ENCODE assay signal across 8 cellular contexts in genomic region chr14:103871596-103872480, GRCh38. TPM values are rescaled to one million over a fixed set of nuclear protein-coding genes. Genes with fewer than 3 reads are reported as not detected.
DNase-seq lines count a peak whose midpoint lies in the region; ATAC-seq, FAIRE-seq and TF ChIP-seq lines count a peak whose summit lies in the region.

No MANE protein-coding gene starts in this region.

- peaks cover 10 to 15% (median 12%) of the 10 kb centered on the region in 7 donors for H3K4me1 Mint-ChIP-seq in naive thymus-derived CD4-positive, alpha-beta T cell

- H3K27ac ChIP-seq in naive thymus-derived CD4-positive, alpha-beta T cell (ENCODE audit: low read depth, low read length) = peak overlapping the region; percentile 70

- CTCF ChIA-PET in naive thymus-derived CD4-positive, alpha-beta T cell (lab: Charles Lee) = interaction anchor here (1.0 kb wide), 1 partner anchor 7 kb away, joined by 3 read pairs; no protein-coding TSS in a partner anchor

- H3K36me3 Mint-ChIP-seq in naive thymus-derived CD4-positive, alpha-beta T cell = peaks cover 0 to 2% (median 0%) of the 10 kb centered on the region in 5 donors

- peak overlapping the region; percentile 77 to 90 (median 83) for H3K4me3 Mint-ChIP-seq in naive thymus-derived CD4-positive, alpha-beta T cell

- no peaks in the 10 kb centered on the region for H3K27me3 Mint-ChIP-seq in naive thymus-derived CD4-positive, alpha-beta T cell

- ATAC-seq in HG03095 (IDR thresholded peaks at IDR 0.05; ENCODE audit: unreplicated experiment) (peak; percentile 81), GM18858 (IDR thresholded peaks at IDR 0.05; ENCODE audit: unreplicated experiment) (no peak)
- ATAC-seq in naive thymus-derived CD4-positive, alpha-beta T cell = peak; percentile 90
- ATAC-seq in stimulated activated naive CD8-positive, alpha-beta T cell treated with anti-CD3 and anti-CD28 coated beads, Interleukin-15, Interleukin-2, amounts not matched to agents 100 U/mL and 50 U/mL, for 24 hours = peak; percentile 84

- no peaks in the 10 kb centered on the region for H3K27me3 ChIP-seq in naive thymus-derived CD4-positive, alpha-beta T cell (ENCODE audit: control insufficient read depth in 2 of 2, insufficient read depth in 2 of 2, low read length in 2 of 2)

- POLR2A ChIA-PET in naive thymus-derived CD4-positive, alpha-beta T cell (lab: Charles Lee) = interaction anchor here (1.1 kb wide), 1 partner anchor 9 kb away, joined by 3 read pairs; no protein-coding TSS in a partner anchor

- H3K9me3 Mint-ChIP-seq in naive thymus-derived CD4-positive, alpha-beta T cell = peaks cover 0 to 5% (median 0%) of the 10 kb centered on the region in 11 donors

- peak overlapping the region; percentile 70 for H3K4me3 ChIP-seq in naive thymus-derived CD4-positive, alpha-beta T cell (ENCODE audit: low read length)

- H3K4me1 ChIP-seq in naive thymus-derived CD4-positive, alpha-beta T cell (ENCODE audit: control insufficient read depth in 2 of 2, insufficient read depth in 2 of 2, low read length in 2 of 2) = peaks cover 5 to 9% of the 10 kb centered on the region in 2 donors

- no peaks in the 10 kb centered on the region for H3K9me3 ChIP-seq in naive thymus-derived CD4-positive, alpha-beta T cell (ENCODE audit: control insufficient read depth in 2 of 3, low read length in 3 of 3)

- peak overlapping the region; percentile 66 to 93 (median 78) for H3K27ac Mint-ChIP-seq in naive thymus-derived CD4-positive, alpha-beta T cell

- DNase-seq in GM12892 (ENCODE audit: insufficient read length) (peak; percentile 87), dermis blood vessel endothelial cell (peak; percentile 37), HuH-7 (ENCODE audit: low spot score) (no peak)
- DNase-seq in activated CD4-positive, alpha-beta T cell treated with anti-CD3 and anti-CD28 coated beads for 24 hours (ENCODE audit: low read depth in 2 of 2) = peak; percentile 62 to 73
- DNase-seq in naive thymus-derived CD4-positive, alpha-beta T cell = peak; percentile 51 to 87 (median 67)
- DNase-seq in stimulated activated naive CD8-positive, alpha-beta T cell treated with anti-CD3 and anti-CD28 coated beads, Interleukin-15, Interleukin-2, amounts not matched to agents 100 U/mL and 50 U/mL, for 24 hours = peak; percentile 86

- intact Hi-C loops in naive thymus-derived CD4-positive, alpha-beta T cell (cut with micrococcal nuclease) = loop anchor here (1.0 kb wide), 2 partner anchors 25 to 49 kb away; partner anchors contain the start of gene PPP1R13B (in 2 of the 2)

- FAIRE-seq in GM12892 (lab: Jason Lieb, UNC) = peak; percentile 86

- TF ChIP-seq POLR2A in GM12892 (IDR thresholded peaks at IDR 0.05; ENCODE audit: low read depth, low read length) = no peak

- H3K36me3 ChIP-seq in naive thymus-derived CD4-positive, alpha-beta T cell (ENCODE audit: control insufficient read depth in 2 of 3, insufficient read depth in 3 of 3, low read length in 3 of 3) = no peaks in the 10 kb centered on the region

RNA-seq across cellular contexts. Expression of gene PPP1R13B, which starts 24.5 kb away (rescaled TPM):
- polyA plus RNA-seq in GM12892 (2012; ENCODE audit: missing spikeins) = 3.6 TPM
- total RNA-seq in dermis blood vessel endothelial cell = 20.9 and 27.5 TPM in 2 replicates
- 10 to 100 TPM; 10.8 to 26.8 (median 17.7) TPM for total RNA-seq in naive thymus-derived CD4-positive, alpha-beta T cell
- 1 to 10 TPM; 3.3 to 3.9 TPM for polyA plus RNA-seq in naive thymus-derived CD4-positive, alpha-beta T cell

RNA-seq across cellular contexts. Expression of gene TDRD9, which starts 56.4 kb away (rescaled TPM):
- not detected for polyA plus RNA-seq in GM12892 (2012; ENCODE audit: missing spikeins)
- total RNA-seq in dermis blood vessel endothelial cell = 3.0 and 4.3 TPM in 2 replicates
- 1 to 10 TPM in 1 of 5 experiments, under 1 TPM in 3, not detected in 1; 0.16 to 6.4 (median 0.43) TPM for total RNA-seq in naive thymus-derived CD4-positive, alpha-beta T cell
- under 1 TPM; 0.25 to 0.91 TPM for polyA plus RNA-seq in naive thymus-derived CD4-positive, alpha-beta T cell
